Comparison of ENCODE assay signal across 23 cellular contexts in the genomic region with DNA sequence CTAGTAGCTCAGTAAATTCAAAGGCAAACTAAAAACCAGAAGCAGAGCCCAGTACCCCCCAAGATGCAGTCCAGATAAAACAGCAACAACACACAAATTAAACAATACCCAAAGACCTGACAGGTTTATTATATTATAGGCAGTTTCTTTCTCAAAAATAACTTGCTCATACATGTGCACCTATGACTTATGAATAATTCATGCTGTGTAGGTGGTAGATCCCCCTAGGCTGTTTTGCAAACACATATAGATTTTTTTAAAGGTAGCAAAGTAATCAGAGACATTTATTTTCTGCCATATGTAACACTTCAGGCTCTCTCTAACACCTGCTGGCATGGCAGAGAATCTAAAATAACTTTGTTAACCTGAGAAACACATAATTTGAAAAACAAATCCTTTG. TPM values are rescaled to one million over a fixed set of nuclear protein-coding genes. Genes with fewer than 3 reads are reported as not detected.
DNase-seq lines count a peak whose midpoint lies in the region; ATAC-seq and TF ChIP-seq lines count a peak whose summit lies in the region.
"Had no signal": no experiment of that assay in that cellular context is flagged by ENCODE, and none has a peak within 500 bp of the region (broad histone marks: within the 10 kb centered on the region; RNA-seq: fewer than 3 reads in every experiment).

No MANE protein-coding gene starts in this region.

- no peaks in the 10 kb centered on the region for H3K36me3 ChIP-seq in GM23338 (ENCODE audit: insufficient read depth)
- no peaks in the 10 kb centered on the region for H3K36me3 ChIP-seq in testis (ENCODE audit: low read depth, missing control alignments)
- H3K36me3 ChIP-seq: BE2C had no signal

- H3K9me2 ChIP-seq in GM23338 (ENCODE audit: insufficient read depth), result no peaks in the 10 kb centered on the region

- CTCF ChIA-PET in GM10248 (lab: Yijun Ruan, JAX), result no interaction called here

- no peak for TF ChIP-seq POLR2A in testis (IDR thresholded peaks at IDR 0.05)

- POLR2A ChIA-PET in GM10248 (lab: Yijun Ruan, JAX), result no interaction called here

- H3K27me3 ChIP-seq in GM23338 (ENCODE audit: insufficient read depth) (no peaks in the 10 kb centered on the region), testis (no peaks in the 10 kb centered on the region)
- H3K27me3 ChIP-seq: BE2C, BLaER1 had no signal

- no peaks in the 10 kb centered on the region for H3F3A ChIP-seq in GM23338 (replicated peaks; ENCODE audit: low read depth)

- H3K27ac Mint-ChIP-seq in GM23338 (no peak overlapping the region), nephron progenitor cell (peak overlapping the region; percentile 47)
- H3K27ac Mint-ChIP-seq in activated T-helper 17 cell treated with anti-CD3 and anti-CD28 coated beads, Interleukin-2, amount 50 U/mL, for 72 hours, result peak overlapping the region; percentile 23
- H3K27ac Mint-ChIP-seq: CD4-positive, alpha-beta memory T cell; CD4-positive, CD25-positive, alpha-beta regulatory T cell had no signal

- H3K4me3 Mint-ChIP-seq in GM23338, result no peak overlapping the region
- no peak overlapping the region for H3K4me3 Mint-ChIP-seq in activated T-helper 17 cell treated with anti-CD3 and anti-CD28 coated beads, Interleukin-2, amount 50 U/mL, for 72 hours
- H3K4me3 Mint-ChIP-seq in nephron progenitor cell, result no peak overlapping the region
- H3K4me3 Mint-ChIP-seq: CD14-positive monocyte; CD4-positive, alpha-beta memory T cell; CD4-positive, CD25-positive, alpha-beta regulatory T cell; CD8-positive, alpha-beta memory T cell had no signal

- H3K9me3 Mint-ChIP-seq in GM23338, result no peaks in the 10 kb centered on the region
- H3K9me3 Mint-ChIP-seq in activated T-helper 17 cell treated with anti-CD3 and anti-CD28 coated beads, Interleukin-2, amount 50 U/mL, for 72 hours, result no peaks in the 10 kb centered on the region
- no peaks in the 10 kb centered on the region for H3K9me3 Mint-ChIP-seq in nephron progenitor cell
- H3K9me3 Mint-ChIP-seq: CD14-positive monocyte; CD4-positive, CD25-positive, alpha-beta regulatory T cell had no signal

- H3K36me3 Mint-ChIP-seq in GM23338 (ENCODE audit: low read depth) (no peaks in the 10 kb centered on the region), nephron progenitor cell (ENCODE audit: low read depth) (peaks cover 16% of the 10 kb centered on the region)
- peaks cover 44% of the 10 kb centered on the region for H3K36me3 Mint-ChIP-seq in activated T-helper 17 cell treated with anti-CD3 and anti-CD28 coated beads, Interleukin-2, amount 50 U/mL, for 72 hours (ENCODE audit: low read depth)

- H3K27me3 Mint-ChIP-seq in GM23338 (ENCODE audit: insufficient read depth, low read depth, poor library complexity), result peaks cover 5% of the 10 kb centered on the region
- H3K27me3 Mint-ChIP-seq in activated T-helper 17 cell treated with anti-CD3 and anti-CD28 coated beads, Interleukin-2, amount 50 U/mL, for 72 hours, result no peaks in the 10 kb centered on the region
- H3K27me3 Mint-ChIP-seq in nephron progenitor cell (ENCODE audit: low read depth, poor library complexity), result no peaks in the 10 kb centered on the region
- H3K27me3 Mint-ChIP-seq: CD4-positive, alpha-beta memory T cell; CD4-positive, CD25-positive, alpha-beta regulatory T cell; CD8-positive, alpha-beta memory T cell had no signal

- H3K79me2 ChIP-seq in GM23338 (replicated peaks; ENCODE audit: insufficient read depth), result no peaks in the 10 kb centered on the region

- H3K9me3 ChIP-seq in testis, result no peaks in the 10 kb centered on the region
- H3K9me3 ChIP-seq: BE2C, BLaER1 had no signal

- no peak overlapping the region for H3K4me3 ChIP-seq in GM23338
- no peak overlapping the region for H3K4me3 ChIP-seq in epithelial cell of esophagus (ENCODE audit: low read length)
- H3K4me3 ChIP-seq in testis, result no peak overlapping the region
- H3K4me3 ChIP-seq: BLaER1, GM12878 had no signal

- H4K20me1 ChIP-seq in GM23338 (replicated peaks; ENCODE audit: insufficient read depth), result no peaks in the 10 kb centered on the region
- H4K20me1 ChIP-seq: BLaER1 had no signal

- no peak for ATAC-seq in GM23338
- no peak for ATAC-seq in activated T-helper 17 cell treated with anti-CD3 and anti-CD28 coated beads, Interleukin-2, amount 50 U/mL, for 72 hours (replicated peaks)
- ATAC-seq: GM12878 had no signal

- no peak overlapping the region for H3K27ac ChIP-seq in GM23338 (ENCODE audit: low read depth)
- H3K27ac ChIP-seq in testis, result no peak overlapping the region
- H3K27ac ChIP-seq: BLaER1 had no signal

- DNase-seq in GM23338 (ENCODE audit: low spot score), result no peak
- DNase-seq in epithelial cell of esophagus (ENCODE audit: low read depth), result peak; percentile 45
- DNase-seq in nephron progenitor cell, result no peak
- DNase-seq in DMS 273 treated with DMSO at 0.1 percent for 48 hours (lab: John Stamatoyannopoulos, UW), result no peak
- no peak for DNase-seq in GM10248 (ENCODE audit: extremely low spot score)
- DNase-seq in stimulated activated naive CD4-positive, alpha-beta T cell treated with Interleukin-2 at 50 U/mL for 16 hours (lab: John Stamatoyannopoulos, UW), result no peak
- no peak for DNase-seq in testis
- DNase-seq: 8988T; ACHN; BE2C; C1 segment of cervical spinal cord; CD4-positive, alpha-beta memory T cell; CD4-positive, CD25-positive, alpha-beta regulatory T cell; CD8-positive, alpha-beta memory T cell; COR-L47; DMS79 treated with DMSO at 0.1 percent for 48 hours; GF-D8 had no signal

- TF ChIP-seq CTCF in GM23338 (conservative IDR thresholded peaks at IDR 0.05; ENCODE audit: low read depth in 2 of 2) (no peak), epithelial cell of esophagus (IDR thresholded peaks at IDR 0.05; ENCODE audit: insufficient read depth, low read depth, low read length, missing control alignments) (no peak), nephron progenitor cell (IDR thresholded peaks at IDR 0.05) (no peak), GM10248 (IDR thresholded peaks at IDR 0.05; ENCODE audit: control extremely low read depth, extremely low read depth, low read depth, missing control alignments) (no peak), testis (IDR thresholded peaks at IDR 0.05) (no peak)

- H3K4me2 ChIP-seq in GM23338, result no peak overlapping the region
- H3K4me2 ChIP-seq: BLaER1 had no signal

- no peaks in the 10 kb centered on the region for H3K4me1 ChIP-seq in GM23338 (ENCODE audit: insufficient read depth)
- no peaks in the 10 kb centered on the region for H3K4me1 ChIP-seq in testis
- H3K4me1 ChIP-seq: BE2C, BLaER1 had no signal

- H3K4me1 Mint-ChIP-seq in GM23338 (no peaks in the 10 kb centered on the region), nephron progenitor cell (peaks cover 36% of the 10 kb centered on the region)
- H3K4me1 Mint-ChIP-seq in activated T-helper 17 cell treated with anti-CD3 and anti-CD28 coated beads, Interleukin-2, amount 50 U/mL, for 72 hours, result no peaks in the 10 kb centered on the region
- H3K4me1 Mint-ChIP-seq: CD14-positive monocyte had no signal

- intact Hi-C loops in testis (cut with DNase I; ENCODE audit: low total_unique reads), result no loop called here

- no peak overlapping the region for H2AFZ ChIP-seq in GM23338

TF ChIP-seq in GM23338, 12 proteins besides CTCF, POLR2A, EP300 and RAD21:
- TF ChIP-seq ZNF331 (CRISPR knock-in tag; IDR thresholded peaks at IDR 0.05; ENCODE audit: low read depth), result 0 out of 2 replicates have a peak, but pooled peaks have one; percentile 47
- no peak for TF ChIP-seq NANOG (IDR thresholded peaks at IDR 0.05; ENCODE audit: borderline replicate concordance)

RNA-seq across cellular contexts. Expression of a gene that starts 27.2 kb away (rescaled TPM):
- total RNA-seq in GM23338 (2014; rRNA removed; shearing (Covaris generic)), result not detected in 2 replicates
- polyA plus RNA-seq in GM23338 (2016; fragmentation: Nextera tagmentation; extraction: Ambion mirVana), result not detected in 2 replicates
- total RNA-seq in activated T-helper 17 cell treated with anti-CD3 and anti-CD28 coated beads, Interleukin-2, amount 50 U/mL, for 72 hours, result not detected
- not detected for total RNA-seq in testis
- polyA plus RNA-seq in testis (ENCODE audit: insufficient read depth, low read depth, low replicate concordance), result 0.69 TPM
- total RNA-seq: A673; CD4-positive, alpha-beta memory T cell; CD4-positive, CD25-positive, alpha-beta regulatory T cell; CD8-positive, alpha-beta memory T cell; GM12878 had no signal
- polyA plus RNA-seq: AG04450; CD14-positive monocyte; CD4-positive, alpha-beta memory T cell; CD4-positive, CD25-positive, alpha-beta regulatory T cell; CD8-positive, alpha-beta memory T cell; GM12878 had no signal
